8 cellular contexts compared by ENCODE assay signal in genomic region chr18:51029378-51029693, GRCh38.
DNase-seq lines count a peak whose midpoint lies in the region; ATAC-seq and TF ChIP-seq lines count a peak whose summit lies in the region.

No MANE protein-coding gene starts in this region.

- peak overlapping the region; percentile 70 for H3K27ac ChIP-seq in MM.1S (ENCODE audit: low read length)

- ATAC-seq in effector memory CD8-positive, alpha-beta T cell (replicated peaks) = no peak

- H3K36me3 Mint-ChIP-seq in effector memory CD8-positive, alpha-beta T cell (ENCODE audit: insufficient read depth) = peaks cover 37% of the 10 kb centered on the region

- peaks cover 22% of the 10 kb centered on the region for H3K4me1 ChIP-seq in MM.1S (ENCODE audit: low read length)
- H3K4me1 ChIP-seq in neuron (ENCODE audit: insufficient read depth, low read length) = peaks cover 33% of the 10 kb centered on the region

- H2AFZ ChIP-seq in MM.1S (ENCODE audit: low read length) (peak overlapping the region; percentile 83), neuron (ENCODE audit: low read depth, low read length) (peak overlapping the region; percentile 19)

- peak overlapping the region; percentile 99 to 100 for H3K27ac Mint-ChIP-seq in effector memory CD8-positive, alpha-beta T cell

- peak overlapping the region; percentile 84 for H3K9ac ChIP-seq in MM.1S (ENCODE audit: low read length)

- H3K4me2 ChIP-seq in MM.1S (ENCODE audit: low read depth, low read length) = peak overlapping the region; percentile 70

- no peaks in the 10 kb centered on the region for H3K27me3 Mint-ChIP-seq in effector memory CD8-positive, alpha-beta T cell

- H3K27me3 ChIP-seq in MM.1S (replicated peaks; ENCODE audit: insufficient read depth, low read length) (no peaks in the 10 kb centered on the region), neuron (ENCODE audit: insufficient read depth, low read length) (no peaks in the 10 kb centered on the region)

- H4K20me1 ChIP-seq in MM.1S (ENCODE audit: insufficient read depth, low read length) = peaks cover 25% of the 10 kb centered on the region; the same call in 1 of the 2 replicates

- peaks cover 4% of the 10 kb centered on the region; the same call in 1 of the 2 replicates for H3K36me3 ChIP-seq in MM.1S (replicated peaks; ENCODE audit: insufficient read depth, low read length)
- peaks cover 21% of the 10 kb centered on the region for H3K36me3 ChIP-seq in neuron (ENCODE audit: insufficient read depth, low read length)

- H3K9me2 ChIP-seq in MM.1S (replicated peaks; ENCODE audit: insufficient read depth, low read length) = no peaks in the 10 kb centered on the region

- H3F3A ChIP-seq in MM.1S (ENCODE audit: insufficient read depth, low read length) = 0 out of 2 replicates have a peak, but pooled peaks cover 4% of the 10 kb centered on the region

- H3K4me1 Mint-ChIP-seq in effector memory CD8-positive, alpha-beta T cell (ENCODE audit: low read depth in 2 of 2) = peaks cover 32 to 49% of the 10 kb centered on the region in 2 donors

- H3K4me3 ChIP-seq in GM12875 (ENCODE audit: low read depth, low read length) (peak overlapping the region; percentile 83), MM.1S (ENCODE audit: low read length) (peak overlapping the region; percentile 71), neuron (ENCODE audit: low read length) (peak overlapping the region; percentile 85)

- no peak for TF ChIP-seq CTCF in GM12875 (IDR thresholded peaks at IDR 0.05; ENCODE audit: borderline replicate concordance, insufficient read depth, low read depth, low read length)
- no peak for TF ChIP-seq CTCF in MM.1S (IDR thresholded peaks at IDR 0.05; ENCODE audit: low read length)

- H3K79me2 ChIP-seq in MM.1S (ENCODE audit: low read length) = peaks cover 56% of the 10 kb centered on the region

- no peak for DNase-seq in MM.1S
- DNase-seq in effector memory CD8-positive, alpha-beta T cell = no peak
- DNase-seq in stimulated activated naive CD4-positive, alpha-beta T cell (lab: John Stamatoyannopoulos, UW) = no peak
- DNase-seq in stimulated activated CD4-positive, alpha-beta T cell treated with anti-CD3 and anti-CD28 coated beads, Interleukin-4, amount 100 ng/mL, for 4 hours = no peak
- no peak for DNase-seq in HuH-7.5 (ENCODE audit: low spot score)
- no peak for DNase-seq in iPS-NIHi7 (ENCODE audit: extremely low spot score)

- H3K9me3 ChIP-seq in MM.1S (replicated peaks; ENCODE audit: insufficient read depth, low read length) = no peaks in the 10 kb centered on the region
- peaks cover 10% of the 10 kb centered on the region for H3K9me3 ChIP-seq in neuron (ENCODE audit: low read length)

- no peaks in the 10 kb centered on the region for H3K9me3 Mint-ChIP-seq in effector memory CD8-positive, alpha-beta T cell

- peak overlapping the region; percentile 89 to 93 for H3K4me3 Mint-ChIP-seq in effector memory CD8-positive, alpha-beta T cell
